7 cellular contexts compared by ENCODE assay signal in the genomic region with DNA sequence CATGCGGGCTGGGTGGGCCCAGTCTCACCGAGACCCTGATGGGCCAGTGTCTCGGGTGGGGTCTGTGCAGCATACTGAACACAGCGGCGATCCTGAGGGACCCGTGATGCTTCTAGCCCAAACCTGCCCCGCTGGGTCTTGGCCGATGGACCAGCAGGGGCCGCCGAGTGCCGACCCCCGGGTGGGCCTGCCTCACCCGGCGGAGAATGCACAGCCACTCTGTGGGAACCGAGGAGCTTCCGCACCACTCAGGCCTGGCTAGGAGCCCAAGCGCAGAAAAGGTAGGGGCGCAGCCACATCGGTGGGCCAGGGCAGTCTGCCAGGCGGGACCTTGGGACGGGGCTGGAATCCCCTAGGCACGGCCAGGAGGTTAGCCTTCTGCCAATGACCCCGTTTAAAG.
"Had no signal": no experiment of that assay in that cellular context is flagged by ENCODE, and none has a peak within 500 bp of the region (broad histone marks: within the 10 kb centered on the region; RNA-seq: fewer than 3 reads in every experiment).

No MANE protein-coding gene starts in this region.

- H2AFZ ChIP-seq: GM23248 had no signal

- H3K4me1 ChIP-seq: HAP-1 had no signal

- DNase-seq: GM23248, GOT3, H7, HFFc6, IMR-90 had no signal

- H3K36me3 ChIP-seq: HAP-1 had no signal

- H3K9ac ChIP-seq: GM23248 had no signal

- H3K9me3 ChIP-seq: HAP-1 had no signal

- ATAC-seq: HCT116 had no signal

- H3K27ac ChIP-seq: GM23248 had no signal

- H3K9me3 Mint-ChIP-seq: HFFc6 had no signal

- H3K4me3 ChIP-seq: GM23248, HAP-1 had no signal

- H3K27ac Mint-ChIP-seq: HFFc6 had no signal

- H3K4me3 Mint-ChIP-seq: HFFc6 had no signal
